8 cellular contexts compared by ENCODE assay signal in the genomic region with DNA sequence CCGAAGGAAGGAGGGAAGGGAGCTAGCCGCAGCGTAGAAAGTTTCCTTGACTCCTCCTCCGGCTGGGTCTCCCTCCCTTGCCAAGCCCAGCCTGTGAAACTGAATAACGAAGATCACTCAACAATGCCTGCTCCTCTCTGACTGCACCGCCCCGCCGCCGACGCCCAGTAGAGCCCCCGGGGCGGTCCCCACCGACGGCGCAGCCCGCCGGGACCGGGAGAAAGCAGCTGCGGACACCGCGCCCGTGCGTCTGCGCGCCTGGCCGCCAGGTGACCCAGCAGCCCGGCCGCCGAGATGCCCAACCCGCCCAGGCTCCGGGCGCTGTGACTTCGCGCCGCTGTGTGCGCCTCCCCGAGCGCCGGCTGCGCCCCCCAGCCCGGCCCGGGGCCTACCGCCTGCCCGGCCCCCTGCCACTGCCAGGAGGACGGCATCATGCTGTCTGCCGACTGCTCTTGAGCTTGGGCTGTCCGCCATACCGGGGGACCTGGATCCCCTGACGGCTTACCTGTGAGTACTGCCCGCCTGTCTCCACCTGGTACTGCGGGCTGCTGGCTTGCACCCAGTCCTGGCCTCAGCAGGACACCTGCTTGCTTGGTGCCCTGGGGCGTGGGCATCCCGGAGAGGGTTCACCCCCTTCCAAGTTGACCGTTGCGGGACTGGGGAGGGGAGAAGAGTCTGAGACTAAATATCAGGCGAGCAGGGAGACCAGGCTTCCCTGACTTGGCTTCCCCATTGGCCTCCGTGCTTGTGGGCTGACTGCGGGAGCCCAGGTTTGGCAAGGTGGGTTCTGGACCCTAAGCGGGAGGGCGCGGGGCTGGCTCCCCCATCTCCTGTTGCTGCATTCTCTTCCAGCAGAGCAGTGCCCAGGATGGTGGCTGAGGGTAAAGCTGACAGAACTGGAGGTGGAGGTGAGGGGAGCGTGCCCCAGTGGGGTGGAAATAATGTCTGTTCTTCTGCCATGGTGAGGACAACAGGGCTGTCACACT. TPM values are rescaled to one million over a fixed set of nuclear protein-coding genes. Genes with fewer than 3 reads are reported as not detected.
DNase-seq lines count a peak whose midpoint lies in the region; ATAC-seq lines count a peak whose summit lies in the region.

No MANE protein-coding gene starts in this region.

- DNase-seq in Right ventricle myocardium inferior (ENCODE audit: missing footprints) (peak; percentile 50), cardiac septum (ENCODE audit: low spot score) (no peak)
- no peak for DNase-seq in activated naive CD8-positive, alpha-beta T cell treated with anti-CD3 and anti-CD28 coated beads, Interleukin-2, amount 10 ng/mL, durations not matched to agents 7 days and 5 days

- H3K9me3 Mint-ChIP-seq in activated naive CD8-positive, alpha-beta T cell treated with anti-CD3 and anti-CD28 coated beads, Interleukin-2, amount 10 ng/mL, durations not matched to agents 7 days and 5 days, result no peaks in the 10 kb centered on the region
- H3K9me3 Mint-ChIP-seq in stimulated activated memory B cell treated with anti-CD40 and anti-IgM and Interleukin-4, amounts not matched to agents 10 μg/mL and 1 μg/mL and 100 μg/mL, for 72 hours, result no peaks in the 10 kb centered on the region

- POLR2A ChIA-PET in activated naive CD8-positive, alpha-beta T cell treated with anti-CD3 and anti-CD28 coated beads, Interleukin-2, amount 10 ng/mL, durations not matched to agents 7 days and 5 days (lab: Charles Lee), result interaction anchor here (0.6 to 1.2 kb wide), 2 partner anchors 26 to 429 kb away, joined by 3 read pairs; a partner anchor contains a TSS

- H3K9me3 ChIP-seq in iPS-15b (ENCODE audit: control insufficient read depth, insufficient read depth, low read length), result no peaks in the 10 kb centered on the region

- no peak overlapping the region for H3K27ac Mint-ChIP-seq in activated naive CD8-positive, alpha-beta T cell treated with anti-CD3 and anti-CD28 coated beads, Interleukin-2, amount 10 ng/mL, durations not matched to agents 7 days and 5 days
- no peak overlapping the region for H3K27ac Mint-ChIP-seq in stimulated activated memory B cell treated with anti-CD40 and anti-IgM and Interleukin-4, amounts not matched to agents 10 μg/mL and 1 μg/mL and 100 μg/mL, for 72 hours

- peak overlapping the region; percentile 28 for H3K4me3 ChIP-seq in iPS-15b (ENCODE audit: low read depth, low read length)

- H3K9ac ChIP-seq in iPS-15b (ENCODE audit: low read depth, low read length), result no peak overlapping the region

- peaks cover 3% of the 10 kb centered on the region for H3K4me1 ChIP-seq in iPS-15b (ENCODE audit: control insufficient read depth, insufficient read depth, low read length)

- H3K4me3 Mint-ChIP-seq in activated naive CD8-positive, alpha-beta T cell treated with anti-CD3 and anti-CD28 coated beads, Interleukin-2, amount 10 ng/mL, durations not matched to agents 7 days and 5 days, result peak overlapping the region; percentile 73
- H3K4me3 Mint-ChIP-seq in stimulated activated memory B cell treated with anti-CD40 and anti-IgM and Interleukin-4, amounts not matched to agents 10 μg/mL and 1 μg/mL and 100 μg/mL, for 72 hours, result peak overlapping the region; percentile 65

- H3K36me3 Mint-ChIP-seq in activated naive CD8-positive, alpha-beta T cell treated with anti-CD3 and anti-CD28 coated beads, Interleukin-2, amount 10 ng/mL, durations not matched to agents 7 days and 5 days, result no peaks in the 10 kb centered on the region
- no peaks in the 10 kb centered on the region for H3K36me3 Mint-ChIP-seq in stimulated activated memory B cell treated with anti-CD40 and anti-IgM and Interleukin-4, amounts not matched to agents 10 μg/mL and 1 μg/mL and 100 μg/mL, for 72 hours

- peaks cover 20% of the 10 kb centered on the region for H3K27me3 ChIP-seq in iPS-15b (ENCODE audit: control insufficient read depth, insufficient read depth, low read length)

- peaks cover 14% of the 10 kb centered on the region for H3K4me1 Mint-ChIP-seq in activated naive CD8-positive, alpha-beta T cell treated with anti-CD3 and anti-CD28 coated beads, Interleukin-2, amount 10 ng/mL, durations not matched to agents 7 days and 5 days
- peaks cover 15% of the 10 kb centered on the region for H3K4me1 Mint-ChIP-seq in stimulated activated memory B cell treated with anti-CD40 and anti-IgM and Interleukin-4, amounts not matched to agents 10 μg/mL and 1 μg/mL and 100 μg/mL, for 72 hours

- H3K27me3 Mint-ChIP-seq in activated naive CD8-positive, alpha-beta T cell treated with anti-CD3 and anti-CD28 coated beads, Interleukin-2, amount 10 ng/mL, durations not matched to agents 7 days and 5 days, result peaks cover 30% of the 10 kb centered on the region
- H3K27me3 Mint-ChIP-seq in stimulated activated memory B cell treated with anti-CD40 and anti-IgM and Interleukin-4, amounts not matched to agents 10 μg/mL and 1 μg/mL and 100 μg/mL, for 72 hours, result peaks cover 76% of the 10 kb centered on the region

- peak; percentile 23 for ATAC-seq in Right ventricle myocardium inferior
- peak; percentile 19 for ATAC-seq in activated naive CD8-positive, alpha-beta T cell treated with anti-CD3 and anti-CD28 coated beads, Interleukin-2, amount 10 ng/mL, durations not matched to agents 7 days and 5 days (ENCODE audit: low read depth)
- ATAC-seq in stimulated activated memory B cell treated with anti-CD40 and anti-IgM and Interleukin-4, amounts not matched to agents 10 μg/mL and 1 μg/mL and 100 μg/mL, for 72 hours, result no peak
- ATAC-seq in HG03342 (IDR thresholded peaks at IDR 0.05; ENCODE audit: unreplicated experiment), result no peak
- no peak for ATAC-seq in GM21825 (IDR thresholded peaks at IDR 0.05; ENCODE audit: unreplicated experiment)
- ATAC-seq in HG03097 (IDR thresholded peaks at IDR 0.05; ENCODE audit: low FRiP score, unreplicated experiment), result no peak

- H3K36me3 ChIP-seq in iPS-15b (ENCODE audit: control insufficient read depth, insufficient read depth, low read length), result no peaks in the 10 kb centered on the region

- intact Hi-C loops in Right ventricle myocardium inferior (cut with DNase I) (loop anchor here (2.0 kb wide), 1 partner anchor 493 kb away; no protein-coding TSS in a partner anchor), cardiac septum (cut with DNase I) (loop anchor here (5.0 kb wide), 1 partner anchor 101 kb away; no protein-coding TSS in a partner anchor)

RNA-seq across cellular contexts. Expression of a gene that starts 26.2 kb away (rescaled TPM):
- 22.0 TPM for total RNA-seq in Right ventricle myocardium inferior
- total RNA-seq in cardiac septum, result 26.1 TPM
- total RNA-seq in activated naive CD8-positive, alpha-beta T cell treated with anti-CD3 and anti-CD28 coated beads, Interleukin-2, amount 10 ng/mL, durations not matched to agents 7 days and 5 days, result 10 to 100 TPM; 50.2 to 51.4 TPM

Comparison
In these comparisons a context has a peak if more than half of its experiments do, and no peak if none do; other contexts are left out.
1. ATAC-seq: peak in Right ventricle myocardium inferior (single experiment) and activated naive CD8-positive, alpha-beta T cell treated with anti-CD3 and anti-CD28 coated beads, Interleukin-2, amount 10 ng/mL, durations not matched to agents 7 days and 5 days (single experiment); none in stimulated activated memory B cell treated with anti-CD40 and anti-IgM and Interleukin-4, amounts not matched to agents 10 μg/mL and 1 μg/mL and 100 μg/mL, for 72 hours (single experiment), HG03342 (single experiment), GM21825 (single experiment) and HG03097 (single experiment).